22 cellular contexts compared by ENCODE assay signal in genomic region chr7:28617308-28617707, GRCh38.
"Had no signal": no experiment of that assay in that cellular context is flagged by ENCODE, and none has a peak within 500 bp of the region (broad histone marks: within the 10 kb centered on the region; RNA-seq: fewer than 3 reads in every experiment).

No MANE protein-coding gene starts in this region.

- H3K36me3 ChIP-seq: left ventricle myocardium inferior, pancreas, prostate gland, spleen, tibial nerve, uterus had no signal

- H3K27ac ChIP-seq: left ventricle myocardium inferior, pancreas, prostate gland, skin epidermis, spleen, tibial nerve, uterus had no signal

- H3K9me3 ChIP-seq: left ventricle myocardium inferior, pancreas, prostate gland, spleen, tibial nerve, uterus had no signal

- DNase-seq: islet precursor cell; left ventricle myocardium inferior; mesendoderm; naive B cell; natural killer cell; nucleus accumbens; pancreas; posterior cingulate gyrus; retina; right cardiac atrium; spleen; stimulated activated CD4-positive, alpha-beta T cell treated with anti-CD3 and anti-CD28 coated beads, Interleukin-4, amount 100 ng/mL, for 24 hours; stimulated activated naive CD4-positive, alpha-beta T cell treated with Interleukin-2 at 50 U/mL for 16 hours; stimulated activated naive CD8-positive, alpha-beta T cell treated with anti-CD3 and anti-CD28 coated beads, Interleukin-15, amount 100 ng/mL, for 72 hours; substantia nigra; uterus had no signal

- H3K4me3 ChIP-seq: left ventricle myocardium inferior, lung, pancreas, prostate gland, skin epidermis, spleen, tibial nerve, uterus had no signal

- H3K4me1 ChIP-seq: pancreas, prostate gland, spleen, tibial nerve, uterus had no signal

- H3K27me3 ChIP-seq: pancreas, spleen, tibial nerve, uterus had no signal

- FAIRE-seq: pancreas had no signal

- ATAC-seq: natural killer cell; pancreas; right cardiac atrium; sciatic nerve; stimulated activated effector memory CD8-positive, alpha-beta T cell treated with anti-CD3 and anti-CD28 coated beads, Interleukin-12 subunit alpha, Interleukin-12 subunit beta, amount 100 ng/mL, for 72 hours; stimulated activated naive CD8-positive, alpha-beta T cell treated with anti-CD3 and anti-CD28 coated beads, Interleukin-15, amount 100 ng/mL, for 72 hours had no signal
